Comparison of ENCODE assay signal across 29 cellular contexts in the genomic region with DNA sequence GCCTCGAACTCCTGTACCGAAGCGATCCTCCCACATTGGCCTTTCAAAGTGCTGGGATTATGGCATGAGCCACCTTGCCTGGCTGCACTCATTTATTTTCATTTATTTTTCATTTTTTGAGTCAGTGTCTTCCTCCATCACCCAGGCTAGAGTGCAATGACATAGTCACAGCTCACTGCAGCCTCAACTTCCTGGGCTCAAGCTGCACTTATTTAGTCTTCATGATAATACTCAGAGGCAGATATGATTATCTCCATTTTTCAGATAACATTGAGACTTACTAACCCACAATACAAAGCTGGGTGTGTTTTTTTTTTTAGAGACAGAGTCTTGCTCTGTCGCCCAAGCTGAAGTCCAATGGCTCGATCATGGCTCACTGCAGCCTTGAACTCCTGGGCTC. TPM values are rescaled to one million over a fixed set of nuclear protein-coding genes. Genes with fewer than 3 reads are reported as not detected.
A peak's percentile ranks its signal among the peaks of the same experiment; 100 is the strongest.
DNase-seq lines count a peak whose midpoint lies in the region; ATAC-seq, FAIRE-seq and TF ChIP-seq lines count a peak whose summit lies in the region.
"Had no signal": no experiment of that assay in that cellular context is flagged by ENCODE, and none has a peak within 500 bp of the region (broad histone marks: within the 10 kb centered on the region; RNA-seq: fewer than 3 reads in every experiment).

No MANE protein-coding gene starts in this region.

- no peaks in the 10 kb centered on the region for H3K27me3 ChIP-seq in HepG2 (ENCODE audit: control insufficient read depth in 1 of 2, insufficient read depth in 2 of 2, low read length in 2 of 2)
- H3K27me3 ChIP-seq in right lobe of liver = no peaks in the 10 kb centered on the region
- H3K27me3 ChIP-seq: body of pancreas, sigmoid colon, tibial artery had no signal

- H3K4me1 Mint-ChIP-seq in activated naive CD8-positive, alpha-beta T cell treated with anti-CD3 and anti-CD28 coated beads for 36 hours = peaks cover 10% of the 10 kb centered on the region
- H3K4me1 Mint-ChIP-seq in activated CD4-positive, alpha-beta T cell treated with anti-CD3 and anti-CD28 coated beads, Interleukin-2, amount 10 ng/mL, durations not matched to agents 24 days and 14 days = peaks cover 3% of the 10 kb centered on the region

- H3K4me1 ChIP-seq in HepG2 (ENCODE audit: insufficient read depth, low read length) (peaks cover 25% of the 10 kb centered on the region), right lobe of liver (no peaks in the 10 kb centered on the region)
- H3K4me1 ChIP-seq: body of pancreas had no signal

- 83% methylated on average over 5 of the region's 5 CpGs for whole genome bisulfite sequencing in HepG2 (ENCODE audit: low lambda C conversion rate)
- WGBS in right lobe of liver (ENCODE audit: insufficient coverage, low coverage, low lambda C conversion rate, missing lambda C conversion rate) = 92% methylated on average over 5 of the region's 5 CpGs

- H3K27me3 Mint-ChIP-seq in activated naive CD8-positive, alpha-beta T cell treated with anti-CD3 and anti-CD28 coated beads for 36 hours = no peaks in the 10 kb centered on the region
- H3K27me3 Mint-ChIP-seq in activated CD4-positive, alpha-beta T cell treated with anti-CD3 and anti-CD28 coated beads, Interleukin-2, amount 10 ng/mL, durations not matched to agents 24 days and 14 days = no peaks in the 10 kb centered on the region
- H3K27me3 Mint-ChIP-seq: activated naive CD8-positive, alpha-beta T cell treated with anti-CD3 and anti-CD28 coated beads, Interleukin-2, amount 50 U/mL, for 24 hours had no signal

- no peak for FAIRE-seq in HepG2 (lab: Jason Lieb, UNC)
- FAIRE-seq: A204.1, GM18507, TTC549 had no signal

- DNase-seq in HepG2 (ENCODE audit: low spot score) = no peak
- no peak for DNase-seq in right lobe of liver
- peak; percentile 66 for DNase-seq in amniotic epithelial cell (ENCODE audit: low read depth)
- peak; percentile 86 for DNase-seq in kidney tubule cell (ENCODE audit: low spot score)
- DNase-seq in activated naive CD8-positive, alpha-beta T cell treated with anti-CD3 and anti-CD28 coated beads for 36 hours = no peak
- no peak for DNase-seq in activated CD4-positive, alpha-beta T cell treated with anti-CD3 and anti-CD28 coated beads, Interleukin-2, amount 10 ng/mL, durations not matched to agents 24 days and 14 days
- DNase-seq: activated CD8-positive, alpha-beta T cell treated with anti-CD3 and anti-CD28 coated beads, Interleukin-2, amount 10 ng/mL, durations not matched to agents 7 days and 5 days; activated effector memory CD4-positive, alpha-beta T cell treated with Interleukin-2 at 50 U/mL for 16 hours; activated naive CD8-positive, alpha-beta T cell treated with anti-CD3 and anti-CD28 coated beads, Interleukin-2, amount 50 U/mL, for 24 hours; activated T-cell treated with anti-CD3 and anti-CD28 coated beads for 4 hours; body of pancreas; GDM1; head of caudate nucleus; Karpas-422; NCI-H146; OCI-M1; sigmoid colon; SK-N-SH; stimulated activated CD4-positive, alpha-beta T cell treated with anti-CD3 and anti-CD28 coated beads, Interleukin-15, amount 100 ng/mL, for 24 hours; stimulated activated naive CD4-positive, alpha-beta T cell treated with Interleukin-2 at 50 U/mL for 16 hours; tibial artery had no signal

- H3K9me3 ChIP-seq in HepG2 (ENCODE audit: low read length) (no peaks in the 10 kb centered on the region), right lobe of liver (no peaks in the 10 kb centered on the region)
- H3K9me3 ChIP-seq: body of pancreas, sigmoid colon, SK-N-SH, tibial artery had no signal

- H3K36me3 ChIP-seq in HepG2 (replicated peaks in 1 of 2; ENCODE audit: control insufficient read depth in 1 of 2, insufficient read depth in 2 of 2, low read length in 2 of 2) = peaks cover 1 to 10% of the 10 kb centered on the region in 2 experiments; a peak in 2 of 5 replicates
- peaks cover 0 to 8% (median 0%) of the 10 kb centered on the region in 4 donors for H3K36me3 ChIP-seq in right lobe of liver

- TF ChIP-seq POLR2A in HepG2 (IDR thresholded peaks at IDR 0.05; ENCODE audit: insufficient read depth in 1 of 2, low read depth in 2 of 2, low read length in 2 of 2) (no peak), right lobe of liver (IDR thresholded peaks at IDR 0.05) (no peak)

- TF ChIP-seq CTCF in HepG2 (CRISPR knock-in tag; IDR thresholded peaks at IDR 0.05) = no peak
- TF ChIP-seq CTCF in right lobe of liver (IDR thresholded peaks at IDR 0.05) = no peak

- H2AFZ ChIP-seq in HepG2 (ENCODE audit: low read length) = no peak overlapping the region

- no peak overlapping the region for H3K9ac ChIP-seq in HepG2 (ENCODE audit: insufficient read depth, low read depth, low read length)
- H3K9ac ChIP-seq: SK-N-SH had no signal

- no peaks in the 10 kb centered on the region; the same call in 1 of the 2 replicates for H4K20me1 ChIP-seq in HepG2 (ENCODE audit: insufficient read depth, low read length)

- H3K4me3 ChIP-seq in HepG2 (replicated peaks in 1 of 3; ENCODE audit: insufficient read depth in 1 of 3, low read depth in 2 of 3, low read length in 3 of 3) (no peak overlapping the region), right lobe of liver (no peak overlapping the region)
- H3K4me3 ChIP-seq: body of pancreas, lung, sigmoid colon, tibial artery had no signal

- TF ChIP-seq EP300 in HepG2 (IDR thresholded peaks at IDR 0.05; ENCODE audit: low read depth in 2 of 2, low read length in 2 of 2) (no peak), HepG2 (CRISPR knock-in tag; IDR thresholded peaks at IDR 0.05; ENCODE audit: borderline replicate concordance) (no peak)

- H3K27ac Mint-ChIP-seq in activated naive CD8-positive, alpha-beta T cell treated with anti-CD3 and anti-CD28 coated beads for 36 hours = no peak overlapping the region
- no peak overlapping the region for H3K27ac Mint-ChIP-seq in activated CD4-positive, alpha-beta T cell treated with anti-CD3 and anti-CD28 coated beads, Interleukin-2, amount 10 ng/mL, durations not matched to agents 24 days and 14 days
- H3K27ac Mint-ChIP-seq: activated CD8-positive, alpha-beta T cell treated with anti-CD3 and anti-CD28 coated beads, Interleukin-2, amount 10 ng/mL, durations not matched to agents 7 days and 5 days; activated naive CD8-positive, alpha-beta T cell treated with anti-CD3 and anti-CD28 coated beads, Interleukin-2, amount 50 U/mL, for 24 hours; T-helper 1 cell treated with Interleukin-12 subunit alpha and Interleukin-12 subunit beta and Interleukin-4 antibody, amounts not matched to agents 30 μg/mL and 1 μg/mL, for 36 hours had no signal

- H3K9me3 Mint-ChIP-seq in activated naive CD8-positive, alpha-beta T cell treated with anti-CD3 and anti-CD28 coated beads for 36 hours = no peaks in the 10 kb centered on the region
- no peaks in the 10 kb centered on the region for H3K9me3 Mint-ChIP-seq in activated CD4-positive, alpha-beta T cell treated with anti-CD3 and anti-CD28 coated beads, Interleukin-2, amount 10 ng/mL, durations not matched to agents 24 days and 14 days
- H3K9me3 Mint-ChIP-seq: activated naive CD8-positive, alpha-beta T cell treated with anti-CD3 and anti-CD28 coated beads, Interleukin-2, amount 50 U/mL, for 24 hours; T-helper 1 cell treated with Interleukin-12 subunit alpha and Interleukin-12 subunit beta and Interleukin-4 antibody, amounts not matched to agents 30 μg/mL and 1 μg/mL, for 36 hours had no signal

- CTCF ChIA-PET in HepG2 (lab: Yijun Ruan, JAX; ENCODE audit: low intra/inter-chr PET ratio, low total read pairs) = no interaction called here

- in situ Hi-C loops in HepG2 (cut with HindIII; ENCODE audit: extremely low pct_ligation_motif_present, low pct_unique_long_range_greater_than_20kb) = no loop called here

- H3K4me3 Mint-ChIP-seq in activated naive CD8-positive, alpha-beta T cell treated with anti-CD3 and anti-CD28 coated beads for 36 hours = no peak overlapping the region
- no peak overlapping the region for H3K4me3 Mint-ChIP-seq in activated CD4-positive, alpha-beta T cell treated with anti-CD3 and anti-CD28 coated beads, Interleukin-2, amount 10 ng/mL, durations not matched to agents 24 days and 14 days
- H3K4me3 Mint-ChIP-seq: activated CD8-positive, alpha-beta T cell treated with anti-CD3 and anti-CD28 coated beads, Interleukin-2, amount 10 ng/mL, durations not matched to agents 7 days and 5 days; activated naive CD8-positive, alpha-beta T cell treated with anti-CD3 and anti-CD28 coated beads, Interleukin-2, amount 50 U/mL, for 24 hours; T-helper 1 cell treated with Interleukin-12 subunit alpha and Interleukin-12 subunit beta and Interleukin-4 antibody, amounts not matched to agents 30 μg/mL and 1 μg/mL, for 36 hours had no signal

- ATAC-seq in HepG2 (peak; percentile 47; the same call in 2 of the 3 replicates), right lobe of liver (no peak), HG02678 (IDR thresholded peaks at IDR 0.05; ENCODE audit: unreplicated experiment) (no peak), HG03521 (IDR thresholded peaks at IDR 0.05; ENCODE audit: unreplicated experiment) (no peak)
- ATAC-seq: activated CD4-positive, CD25-positive, alpha-beta regulatory T cell treated with anti-CD3 and anti-CD28 coated beads, Interleukin-2, amount 50 U/mL, for 24 hours; activated CD8-positive, alpha-beta T cell treated with anti-CD3 and anti-CD28 coated beads, Interleukin-2, amount 10 ng/mL, durations not matched to agents 7 days and 5 days; activated naive CD8-positive, alpha-beta T cell treated with anti-CD3 and anti-CD28 coated beads, Interleukin-2, amount 50 U/mL, for 24 hours; body of pancreas had no signal

- peaks cover 14% of the 10 kb centered on the region for H3K36me3 Mint-ChIP-seq in activated naive CD8-positive, alpha-beta T cell treated with anti-CD3 and anti-CD28 coated beads for 36 hours
- H3K36me3 Mint-ChIP-seq in activated CD4-positive, alpha-beta T cell treated with anti-CD3 and anti-CD28 coated beads, Interleukin-2, amount 10 ng/mL, durations not matched to agents 24 days and 14 days (ENCODE audit: low read depth) = peaks cover 9% of the 10 kb centered on the region

- BruUV-seq in HepG2 (replicated peaks; lab: Mats Ljungman, UMichigan) = no TSS peak

- TF ChIP-seq RAD21 in HepG2 (CRISPR knock-in tag; IDR thresholded peaks at IDR 0.05) = no peak

- intact Hi-C loops in HepG2 (cut with micrococcal nuclease; ENCODE audit: unreplicated experiment) (no loop called here), right lobe of liver (cut with DNase I) (no loop called here)
- intact Hi-C loops in activated CD4-positive, alpha-beta T cell treated with anti-CD3 and anti-CD28 coated beads, Interleukin-2, amount 10 ng/mL, durations not matched to agents 24 days and 14 days (cut with micrococcal nuclease) = no loop called here

- H3K27ac ChIP-seq in HepG2 (ENCODE audit: extremely low read length, insufficient read depth, low read length) = peak overlapping the region; percentile 16
- H3K27ac ChIP-seq in right lobe of liver = no peak overlapping the region
- H3K27ac ChIP-seq: body of pancreas, tibial artery had no signal

- POLR2A ChIA-PET in HepG2 (lab: Yijun Ruan, JAX) = no interaction called here

- H3K4me2 ChIP-seq in HepG2 (ENCODE audit: low read depth, low read length) = no peak overlapping the region
- H3K4me2 ChIP-seq: SK-N-SH had no signal

- H3K79me2 ChIP-seq in HepG2 (ENCODE audit: insufficient read depth, low read length) = peaks cover 34% of the 10 kb centered on the region

RNA-seq across cellular contexts. Expression of a gene that starts 10.0 kb away (rescaled TPM):
- total RNA-seq in HepG2 (2016; rRNA removed; fragmentation: Illumina TruSeq; extraction: Trizol) = 30.4 and 39.1 TPM in 2 replicates
- 11.6 and 12.0 TPM in 2 replicates for total RNA-seq in HepG2 (2016; cell fraction: cytosol; rRNA removed; fragmentation: Illumina TruSeq; extraction: Trizol; ENCODE audit: low read depth)
- total RNA-seq in HepG2 (2016; cell fraction: insoluble cytoplasmic fraction; rRNA removed; fragmentation: Illumina TruSeq; extraction: Trizol) = 29.9 and 42.0 TPM in 2 replicates
- total RNA-seq in HepG2 (2016; cell fraction: membrane; rRNA removed; fragmentation: Illumina TruSeq; extraction: Trizol) = 13.7 and 15.0 TPM in 2 replicates
- total RNA-seq in HepG2 (2016; cell fraction: nucleus; rRNA removed; fragmentation: Illumina TruSeq; extraction: Trizol) = 19.8 and 28.5 TPM in 2 replicates
- 11.7 and 17.2 TPM in 2 replicates for polyA plus RNA-seq in HepG2 (2011; rRNA removed)
- polyA plus RNA-seq in HepG2 (2011; cell fraction: cytosol; rRNA removed) = 6.2 and 9.0 TPM in 2 replicates
- 5.0 and 9.3 TPM in 2 replicates for polyA plus RNA-seq in HepG2 (2011; cell fraction: nucleus; rRNA removed)
- polyA plus RNA-seq in HepG2 (2012) = 12.9 and 22.8 TPM in 2 replicates
- polyA plus RNA-seq in HepG2 (2016; cell fraction: cytosol; fragmentation: Illumina TruSeq; extraction: Trizol; ENCODE audit: low read depth) = 2.5 and 3.2 TPM in 2 replicates
- 29.3 and 31.7 TPM in 2 replicates for polyA plus RNA-seq in HepG2 (2016; cell fraction: insoluble cytoplasmic fraction; fragmentation: Illumina TruSeq; extraction: Trizol; ENCODE audit: low read depth)
- 5.4 and 6.7 TPM in 2 replicates for polyA plus RNA-seq in HepG2 (2016; cell fraction: membrane; fragmentation: Illumina TruSeq; extraction: Trizol; ENCODE audit: low read depth)
- polyA plus RNA-seq in HepG2 (2016; cell fraction: nucleus; fragmentation: Illumina TruSeq; extraction: Trizol; ENCODE audit: insufficient read depth, low read depth) = 25.1 and 26.3 TPM in 2 replicates
- polyA minus RNA-seq in HepG2 (2011; rRNA and poly(A)+ RNA removed; ENCODE audit: low replicate concordance) = 14.9 and 45.3 TPM in 2 replicates
- 20.2 and 22.9 TPM in 2 replicates for polyA minus RNA-seq in HepG2 (2011; cell fraction: cytosol; rRNA and poly(A)+ RNA removed)
- 34.5 and 41.0 TPM in 2 replicates for polyA minus RNA-seq in HepG2 (2011; cell fraction: nucleus; rRNA and poly(A)+ RNA removed)
- 10 to 100 TPM in 2 of 6 experiments, 1 to 10 TPM in 4; 8.2 to 15.7 (median 8.9) TPM for total RNA-seq in right lobe of liver
- 10 to 100 TPM; 19.3 to 22.8 TPM for total RNA-seq in activated naive CD8-positive, alpha-beta T cell treated with anti-CD3 and anti-CD28 coated beads for 36 hours
- total RNA-seq in activated CD4-positive, alpha-beta T cell treated with anti-CD3 and anti-CD28 coated beads, Interleukin-2, amount 10 ng/mL, durations not matched to agents 24 days and 14 days = 19.7 and 32.3 TPM in 2 replicates

RNA-seq across cellular contexts. Expression of a gene that starts 50.7 kb away (rescaled TPM):
- 16.5 and 24.1 TPM in 2 replicates for total RNA-seq in HepG2 (2016; rRNA removed; fragmentation: Illumina TruSeq; extraction: Trizol)
- total RNA-seq in HepG2 (2016; cell fraction: cytosol; rRNA removed; fragmentation: Illumina TruSeq; extraction: Trizol; ENCODE audit: low read depth) = 83.1 and 87.8 TPM in 2 replicates
- total RNA-seq in HepG2 (2016; cell fraction: insoluble cytoplasmic fraction; rRNA removed; fragmentation: Illumina TruSeq; extraction: Trizol) = 15.1 and 19.9 TPM in 2 replicates
- total RNA-seq in HepG2 (2016; cell fraction: membrane; rRNA removed; fragmentation: Illumina TruSeq; extraction: Trizol) = 17.9 and 22.5 TPM in 2 replicates
- 45.6 and 47.3 TPM in 2 replicates for total RNA-seq in HepG2 (2016; cell fraction: nucleus; rRNA removed; fragmentation: Illumina TruSeq; extraction: Trizol)
- 42.9 and 49.0 TPM in 2 replicates for polyA plus RNA-seq in HepG2 (2011; rRNA removed)
- 18.5 and 21.7 TPM in 2 replicates for polyA plus RNA-seq in HepG2 (2011; cell fraction: cytosol; rRNA removed)
- polyA plus RNA-seq in HepG2 (2011; cell fraction: nucleus; rRNA removed) = 64.0 and 65.6 TPM in 2 replicates
- polyA plus RNA-seq in HepG2 (2012) = 12.8 and 14.1 TPM in 2 replicates
- polyA plus RNA-seq in HepG2 (2016; cell fraction: cytosol; fragmentation: Illumina TruSeq; extraction: Trizol; ENCODE audit: low read depth) = 0.53 and 0.69 TPM in 2 replicates
- polyA plus RNA-seq in HepG2 (2016; cell fraction: insoluble cytoplasmic fraction; fragmentation: Illumina TruSeq; extraction: Trizol; ENCODE audit: low read depth) = 6.1 and 6.6 TPM in 2 replicates
- polyA plus RNA-seq in HepG2 (2016; cell fraction: membrane; fragmentation: Illumina TruSeq; extraction: Trizol; ENCODE audit: low read depth) = 0.78 TPM in 2 replicates
- 21.1 and 24.6 TPM in 2 replicates for polyA plus RNA-seq in HepG2 (2016; cell fraction: nucleus; fragmentation: Illumina TruSeq; extraction: Trizol; ENCODE audit: insufficient read depth, low read depth)
- polyA minus RNA-seq in HepG2 (2011; rRNA and poly(A)+ RNA removed; ENCODE audit: low replicate concordance) = 193 and 376 TPM in 2 replicates
- 15.6 and 17.5 TPM in 2 replicates for polyA minus RNA-seq in HepG2 (2011; cell fraction: cytosol; rRNA and poly(A)+ RNA removed)
- polyA minus RNA-seq in HepG2 (2011; cell fraction: nucleus; rRNA and poly(A)+ RNA removed) = 86.4 and 113 TPM in 2 replicates
- total RNA-seq in right lobe of liver = 10 to 100 TPM; 20.0 to 32.6 (median 23.5) TPM
- total RNA-seq in activated naive CD8-positive, alpha-beta T cell treated with anti-CD3 and anti-CD28 coated beads for 36 hours = 10 to 100 TPM; 39.6 to 41.4 TPM
- total RNA-seq in activated CD4-positive, alpha-beta T cell treated with anti-CD3 and anti-CD28 coated beads, Interleukin-2, amount 10 ng/mL, durations not matched to agents 24 days and 14 days = 54.7 and 56.4 TPM in 2 replicates

Comparison
In these comparisons a context has a peak if more than half of its experiments do, and no peak if none do; other contexts are left out.
1. DNase-seq: peak in amniotic epithelial cell (single experiment) and kidney tubule cell (single experiment); none in HepG2 (single experiment), right lobe of liver (0 of 3), activated naive CD8-positive, alpha-beta T cell treated with anti-CD3 and anti-CD28 coated beads for 36 hours (single experiment) and activated CD4-positive, alpha-beta T cell treated with anti-CD3 and anti-CD28 coated beads, Interleukin-2, amount 10 ng/mL, durations not matched to agents 24 days and 14 days (single experiment).